17 cellular contexts compared by ENCODE assay signal in genomic region chr12:26058308-26058707, GRCh38.
DNase-seq lines count a peak whose midpoint lies in the region; ATAC-seq and TF ChIP-seq lines count a peak whose summit lies in the region.
"Had no signal": no experiment of that assay in that cellular context is flagged by ENCODE, and none has a peak within 500 bp of the region (broad histone marks: within the 10 kb centered on the region; RNA-seq: fewer than 3 reads in every experiment).

No MANE protein-coding gene starts in this region.

- no peaks in the 10 kb centered on the region for H3K27me3 Mint-ChIP-seq in HFFc6 (ENCODE audit: insufficient read depth)
- H3K27me3 Mint-ChIP-seq in memory B cell = peaks cover 1% of the 10 kb centered on the region
- H3K27me3 Mint-ChIP-seq: activated B cell treated with CpG ODN at 0.5 μM for 24 hours had no signal

- H3K36me3 Mint-ChIP-seq in HFFc6 (ENCODE audit: low read depth) (peaks cover 24% of the 10 kb centered on the region), memory B cell (no peaks in the 10 kb centered on the region)
- H3K36me3 Mint-ChIP-seq: activated CD8-positive, alpha-beta memory T cell treated with anti-CD3 and anti-CD28 coated beads, Interleukin-2, amount 10 ng/mL, durations not matched to agents 7 days and 5 days had no signal

- CTCF ChIA-PET in PC-3 (lab: Charles Lee) = no interaction called here

- H3F3A ChIP-seq in PC-3 (ENCODE audit: low read length, unreplicated experiment) = no peaks in the 10 kb centered on the region

- H3K9me3 ChIP-seq in PC-3 (ENCODE audit: low read length) (no peaks in the 10 kb centered on the region), suprapubic skin (no peaks in the 10 kb centered on the region)
- H3K9me3 ChIP-seq: colonic mucosa, testis had no signal

- no peak overlapping the region for H3K4me3 ChIP-seq in GM06990 (replicated peaks; ENCODE audit: low read depth, low read length)
- no peak overlapping the region for H3K4me3 ChIP-seq in PC-3 (ENCODE audit: low read length)
- H3K4me3 ChIP-seq in suprapubic skin = no peak overlapping the region
- H3K4me3 ChIP-seq: colonic mucosa, testis had no signal

- H3K79me2 ChIP-seq in PC-3 (ENCODE audit: low read length) = peaks cover 26% of the 10 kb centered on the region

- H3K4me2 ChIP-seq in PC-3 (ENCODE audit: low read length) = no peak overlapping the region

- ATAC-seq in PC-3 (no peak), memory B cell (ENCODE audit: low read depth) (peak; percentile 64), GM18868 (IDR thresholded peaks at IDR 0.05; ENCODE audit: unreplicated experiment) (no peak), left lobe of liver (no peak), HG03039 (IDR thresholded peaks at IDR 0.05; ENCODE audit: unreplicated experiment) (no peak)
- ATAC-seq: activated CD8-positive, alpha-beta memory T cell treated with anti-CD3 and anti-CD28 coated beads, Interleukin-2, amount 10 ng/mL, durations not matched to agents 7 days and 5 days had no signal

- no peaks in the 10 kb centered on the region for H3K9me2 ChIP-seq in PC-3 (replicated peaks; ENCODE audit: low read length)

- DNase-seq in GM06990 (ENCODE audit: extremely low read depth, insufficient read length) (no peak), HFFc6 (no peak), PC-3 (peak; percentile 16), memory B cell (ENCODE audit: low spot score in 2 of 2) (no peak), left lobe of liver (ENCODE audit: low spot score) (no peak), suprapubic skin (ENCODE audit: low spot score in 2 of 2) (no peak)
- DNase-seq: activated B cell treated with CpG ODN at 0.5 μM for 24 hours; activated CD8-positive, alpha-beta memory T cell treated with anti-CD3 and anti-CD28 coated beads, Interleukin-2, amount 10 ng/mL, durations not matched to agents 7 days and 5 days; activated gamma-delta T cell treated with Interleukin-2 at 50 U/mL for 16 hours; C1 segment of cervical spinal cord; colonic mucosa; mammary epithelial cell; NCI-H1436 treated with DMSO at 0.1 percent for 48 hours; retina; testis had no signal

- no peaks in the 10 kb centered on the region for H3K9me3 Mint-ChIP-seq in HFFc6
- H3K9me3 Mint-ChIP-seq in memory B cell = no peaks in the 10 kb centered on the region
- H3K9me3 Mint-ChIP-seq: activated B cell treated with CpG ODN at 0.5 μM for 24 hours had no signal

- H3K4me3 Mint-ChIP-seq in HFFc6 (no peak overlapping the region), memory B cell (no peak overlapping the region)
- H3K4me3 Mint-ChIP-seq: activated B cell treated with CpG ODN at 0.5 μM for 24 hours; activated CD8-positive, alpha-beta memory T cell treated with anti-CD3 and anti-CD28 coated beads, Interleukin-2, amount 10 ng/mL, durations not matched to agents 7 days and 5 days had no signal

- intact Hi-C loops in PC-3 (cut with micrococcal nuclease) = no loop called here

- TF ChIP-seq EP300 in suprapubic skin (IDR thresholded peaks at IDR 0.05) = no peak

- no TSS peak for BruUV-seq in PC-3 (replicated peaks; lab: Mats Ljungman, UMichigan)

- TF ChIP-seq CTCF in GM06990 (IDR thresholded peaks at IDR 0.05; ENCODE audit: insufficient read depth, low read length, poor library complexity, severe bottlenecking) = peak; percentile 16
- peak; percentile 34; the same call in 1 of the 2 replicates for TF ChIP-seq CTCF in HFFc6 (IDR thresholded peaks at IDR 0.05)
- peak; percentile 61 for TF ChIP-seq CTCF in PC-3 (conservative IDR thresholded peaks at IDR 0.05; ENCODE audit: low read depth, low read length)
- TF ChIP-seq CTCF in suprapubic skin (IDR thresholded peaks at IDR 0.05) = no peak

- WGBS in suprapubic skin = 98% methylated on average over 8 of the region's 8 CpGs

- H3K36me3 ChIP-seq in GM06990 (ENCODE audit: control insufficient read depth, insufficient read depth, low read length) (no peaks in the 10 kb centered on the region), PC-3 (ENCODE audit: low read depth, low read length) (peaks cover 5% of the 10 kb centered on the region; the same call in 1 of the 2 replicates), suprapubic skin (no peaks in the 10 kb centered on the region)
- H3K36me3 ChIP-seq: colonic mucosa had no signal

- TF ChIP-seq POLR2A in suprapubic skin (IDR thresholded peaks at IDR 0.05) = no peak

- H2AFZ ChIP-seq in PC-3 (ENCODE audit: low read length) = no peak overlapping the region

- H3K27me3 ChIP-seq in GM06990 (replicated peaks; ENCODE audit: control insufficient read depth, insufficient read depth, low read length) (no peaks in the 10 kb centered on the region), PC-3 (ENCODE audit: low read length) (no peaks in the 10 kb centered on the region), suprapubic skin (no peaks in the 10 kb centered on the region)
- H3K27me3 ChIP-seq: colonic mucosa, testis had no signal

- H3K4me1 ChIP-seq in PC-3 (ENCODE audit: insufficient read depth, low read length) (peaks cover 40% of the 10 kb centered on the region), suprapubic skin (peaks cover 3% of the 10 kb centered on the region)
- H3K4me1 ChIP-seq: colonic mucosa had no signal

- H4K20me1 ChIP-seq in PC-3 (ENCODE audit: low read length) = no peaks in the 10 kb centered on the region

- H3K27ac ChIP-seq in PC-3 (ENCODE audit: low read length) = no peak overlapping the region
- no peak overlapping the region for H3K27ac ChIP-seq in suprapubic skin
- H3K27ac ChIP-seq: colonic mucosa, testis had no signal

- H3K4me1 Mint-ChIP-seq in HFFc6 (ENCODE audit: low read depth) (peaks cover 52% of the 10 kb centered on the region), memory B cell (peaks cover 3% of the 10 kb centered on the region)
- H3K4me1 Mint-ChIP-seq: activated B cell treated with CpG ODN at 0.5 μM for 24 hours; activated CD8-positive, alpha-beta memory T cell treated with anti-CD3 and anti-CD28 coated beads, Interleukin-2, amount 10 ng/mL, durations not matched to agents 7 days and 5 days had no signal

- H3K9ac ChIP-seq in PC-3 (ENCODE audit: low read length) = no peak overlapping the region

- POLR2A ChIA-PET in PC-3 (lab: Charles Lee; ENCODE audit: unreplicated experiment) = no interaction called here

- no peak overlapping the region for H3K27ac Mint-ChIP-seq in HFFc6
- H3K27ac Mint-ChIP-seq in memory B cell = no peak overlapping the region
- H3K27ac Mint-ChIP-seq: activated B cell treated with CpG ODN at 0.5 μM for 24 hours; activated CD8-positive, alpha-beta memory T cell treated with anti-CD3 and anti-CD28 coated beads, Interleukin-2, amount 10 ng/mL, durations not matched to agents 7 days and 5 days had no signal

Comparison
In these comparisons a context has a peak if more than half of its experiments do, and no peak if none do; other contexts are left out.
1. CTCF ChIP-seq: peak in GM06990 (single experiment), HFFc6 (single experiment) and PC-3 (single experiment); none in suprapubic skin (0 of 2).